ENCODE assay signal across 1 cellular context in genomic region chr18:11690660-11691059, GRCh38. TPM values are rescaled to one million over a fixed set of nuclear protein-coding genes. Genes with fewer than 3 reads are reported as not detected.
"Had no signal": no experiment of that assay in that cellular context is flagged by ENCODE, and none has a peak within 500 bp of the region (broad histone marks: within the 10 kb centered on the region; RNA-seq: fewer than 3 reads in every experiment).

No MANE protein-coding gene starts in this region.

RNA-seq across cellular contexts. Expression of gene GNAL, which starts 1.6 kb away (rescaled TPM):
- total RNA-seq: activated CD8-positive, alpha-beta T cell treated with anti-CD3 and anti-CD28 coated beads, Interleukin-2, amount 10 ng/mL, durations not matched to agents 7 days and 5 days had no signal
